ENCODE assay signal across 8 cellular contexts in the genomic region with DNA sequence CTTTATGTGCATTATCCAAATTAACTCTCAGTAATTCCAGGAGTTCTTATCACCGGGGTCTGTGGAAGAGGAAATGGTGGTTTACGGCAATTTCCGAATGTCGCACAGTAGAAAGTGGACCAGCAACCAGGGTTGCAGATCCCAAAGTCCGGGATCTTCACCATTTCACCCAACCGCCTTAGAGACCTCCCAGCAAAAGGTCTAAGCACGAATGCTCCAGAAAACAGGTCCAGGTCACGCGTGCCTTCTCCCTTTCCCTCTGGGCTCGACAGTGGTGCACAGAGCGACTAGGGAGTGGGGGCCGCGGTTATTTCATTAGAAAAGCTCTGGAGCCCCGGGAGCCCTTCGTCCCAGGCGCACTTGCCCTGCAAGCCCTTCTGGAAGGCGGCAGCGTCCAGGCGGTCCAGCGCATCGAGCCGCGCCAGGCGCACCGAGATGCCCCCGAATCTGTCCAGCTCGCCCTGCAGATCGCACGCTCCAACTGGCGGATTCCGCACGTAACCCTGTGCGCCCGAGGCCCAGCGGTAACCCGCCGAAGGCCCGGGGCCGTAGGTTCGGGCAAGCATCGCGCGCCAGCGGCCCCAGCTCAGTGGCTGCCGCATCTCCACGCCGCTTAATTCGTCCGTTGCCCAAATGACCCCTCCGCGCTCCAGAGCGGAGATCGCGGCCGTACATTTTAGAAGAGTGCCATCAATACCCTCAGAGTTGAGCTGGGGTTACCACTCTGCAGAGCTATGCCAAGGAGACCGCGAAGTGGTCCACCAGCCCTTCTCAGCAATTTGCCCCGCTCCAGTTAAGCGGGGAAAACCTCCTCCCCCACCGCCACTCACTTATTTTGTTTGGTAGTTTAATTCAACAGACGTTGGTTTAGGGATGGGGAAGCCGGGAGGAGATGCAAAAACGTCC. TPM values are rescaled to one million over a fixed set of nuclear protein-coding genes. Genes with fewer than 3 reads are reported as not detected.
A peak's percentile ranks its signal among the peaks of the same experiment; 100 is the strongest.
DNase-seq lines count a peak whose midpoint lies in the region; ATAC-seq and TF ChIP-seq lines count a peak whose summit lies in the region.

Gene NUDT6 (minus strand): TSS at position 627 of the 906 bp plus-strand sequence. CDS start 25 bp downstream, at position 602.

- under 1% methylated on average over 24 of the region's 63 CpGs for WGBS in esophagus muscularis mucosa

- H3K9ac ChIP-seq in muscle layer of colon (ENCODE audit: low read length), result peak within 1 kb of the TSS; percentile 74

- H3K27me3 ChIP-seq in esophagus muscularis mucosa, result no peaks in the 10 kb centered on the region
- H3K27me3 ChIP-seq in muscle layer of colon (ENCODE audit: control insufficient read depth in 1 of 2, insufficient read depth in 2 of 2, low read length in 2 of 2), result no peaks in the 10 kb centered on the region

- peak; percentile 48 for DNase-seq in COR-L47 (lab: John Stamatoyannopoulos, UW)
- peak; percentile 26 for DNase-seq in NOMO-1 treated with dmso at 0.1 percent for 144 hours (lab: John Stamatoyannopoulos, UW; ENCODE audit: unreplicated experiment)
- DNase-seq in activated T-cell treated with anti-CD3 and anti-CD28 coated beads, Interleukin-2, amount 50 U/mL, for 1 hour, result peak; percentile 45
- peak; percentile 92 for DNase-seq in esophagus muscularis mucosa (ENCODE audit: extremely low spot score)
- peak; percentile 46 for DNase-seq in stimulated activated naive CD8-positive, alpha-beta T cell treated with anti-CD3 and anti-CD28 coated beads, Interleukin-15, Interleukin-2, amounts not matched to agents 100 U/mL and 50 U/mL, for 24 hours

- TF ChIP-seq EP300 in esophagus muscularis mucosa (IDR thresholded peaks at IDR 0.05), result no peak

- H3K4me1 ChIP-seq in esophagus muscularis mucosa, result peaks cover 15 to 42% (median 24%) of the 10 kb centered on the region in 4 donors
- peaks cover 17% of the 10 kb centered on the region for H3K4me1 ChIP-seq in muscle layer of colon (ENCODE audit: insufficient read depth, low read length)

- H3K4me3 ChIP-seq in esophagus muscularis mucosa (peak within 1 kb of the TSS; percentile 80 to 95 (median 88)), muscle layer of colon (ENCODE audit: low read depth in 1 of 2, low read length in 2 of 2) (peak within 1 kb of the TSS; percentile 92 to 100)

- TF ChIP-seq CTCF in esophagus muscularis mucosa (IDR thresholded peaks at IDR 0.05), result no peak

- no peak for TF ChIP-seq POLR2A in esophagus muscularis mucosa (IDR thresholded peaks at IDR 0.05; ENCODE audit: low read depth)

- H3K9me3 ChIP-seq in esophagus muscularis mucosa (no peaks in the 10 kb centered on the region), muscle layer of colon (ENCODE audit: low read length) (no peaks in the 10 kb centered on the region)

- H3K36me3 ChIP-seq in esophagus muscularis mucosa (no peaks in the 10 kb centered on the region), muscle layer of colon (ENCODE audit: insufficient read depth, low read length) (no peaks in the 10 kb centered on the region)

- peak; percentile 70 for ATAC-seq in GM19395 (IDR thresholded peaks at IDR 0.05; ENCODE audit: unreplicated experiment)
- peak; percentile 68 for ATAC-seq in HG03460 (IDR thresholded peaks at IDR 0.05; ENCODE audit: unreplicated experiment)
- peak; percentile 63 for ATAC-seq in stimulated activated naive CD8-positive, alpha-beta T cell treated with anti-CD3 and anti-CD28 coated beads, Interleukin-15, Interleukin-2, amounts not matched to agents 100 U/mL and 50 U/mL, for 24 hours

- intact Hi-C loops in esophagus muscularis mucosa (cut with DNase I), result loop anchor here (2.0 to 10.0 kb wide), 3 partner anchors 95 to 317 kb away; partner anchors contain the start of gene FGF2

- peak within 1 kb of the TSS; percentile 73 to 85 (median 84) for H3K27ac ChIP-seq in esophagus muscularis mucosa (replicated peaks in 1 of 4)
- peak within 1 kb of the TSS; percentile 88 for H3K27ac ChIP-seq in muscle layer of colon (ENCODE audit: low read depth, low read length)

RNA-seq across cellular contexts. Expression of gene NUDT6, which starts in this region (rescaled TPM):
- total RNA-seq in esophagus muscularis mucosa, result 1 to 10 TPM; 3.0 to 6.5 (median 5.6) TPM

Comparison
In these comparisons a context has a peak if more than half of its experiments do, and no peak if none do; other contexts are left out.
1. Peak in every context shown above with its lines: DNase-seq, ATAC-seq, H3K4me3 ChIP-seq and H3K27ac ChIP-seq.
2. DNase-seq: peak in every context shown above with its lines; median percentile 92 in esophagus muscularis mucosa; 48 in COR-L47; 46 in stimulated activated naive CD8-positive, alpha-beta T cell treated with anti-CD3 and anti-CD28 coated beads, Interleukin-15, Interleukin-2, amounts not matched to agents 100 U/mL and 50 U/mL, for 24 hours; 45 in activated T-cell treated with anti-CD3 and anti-CD28 coated beads, Interleukin-2, amount 50 U/mL, for 1 hour; 26 in NOMO-1 treated with dmso at 0.1 percent for 144 hours.